In the genomic region with DNA sequence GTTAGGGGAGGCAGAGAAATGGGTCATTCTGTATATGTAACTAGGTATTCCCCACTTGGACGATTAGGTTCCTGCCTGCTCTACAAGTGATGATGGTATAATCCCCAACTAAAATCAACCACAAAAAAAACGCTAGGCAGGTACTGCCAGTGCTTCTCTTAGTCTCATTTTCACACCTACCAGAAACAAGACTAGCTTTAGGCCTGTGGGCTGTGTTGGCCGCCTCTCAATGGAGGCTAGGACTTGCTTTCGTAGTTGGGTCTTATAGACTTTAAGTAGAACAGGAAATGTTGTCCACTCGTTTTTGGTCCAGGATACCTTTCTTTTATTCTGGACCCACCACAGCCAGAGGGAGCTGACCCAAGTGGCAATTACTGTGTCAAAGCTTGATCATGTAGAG, we compare ENCODE assay signal across 15 cellular contexts.
DNase-seq lines count a peak whose midpoint lies in the region; ATAC-seq, FAIRE-seq and TF ChIP-seq lines count a peak whose summit lies in the region.
"Had no signal": no experiment of that assay in that cellular context is flagged by ENCODE, and none has a peak within 500 bp of the region (broad histone marks: within the 10 kb centered on the region; RNA-seq: fewer than 3 reads in every experiment).

No MANE protein-coding gene starts in this region.

- ATAC-seq in activated naive CD8-positive, alpha-beta T cell treated with anti-CD3 and anti-CD28 coated beads, Interleukin-2, amount 50 U/mL, for 24 hours, result peak; percentile 50
- ATAC-seq in stimulated activated naive CD8-positive, alpha-beta T cell treated with anti-CD3 and anti-CD28 coated beads, Interleukin-15, amount 100 ng/mL, for 72 hours, result peak; percentile 90
- ATAC-seq in omental fat pad (ENCODE audit: low FRiP score), result no peak
- ATAC-seq: GM23338 had no signal

- no peaks in the 10 kb centered on the region for H3K9me3 Mint-ChIP-seq in activated naive CD8-positive, alpha-beta T cell treated with anti-CD3 and anti-CD28 coated beads, Interleukin-2, amount 50 U/mL, for 24 hours
- peaks cover 10% of the 10 kb centered on the region for H3K9me3 Mint-ChIP-seq in activated naive CD8-positive, alpha-beta T cell treated with anti-CD3 and anti-CD28 coated beads for 36 hours
- H3K9me3 Mint-ChIP-seq in HFFc6 (no peaks in the 10 kb centered on the region), astrocyte (ENCODE audit: unreplicated experiment) (no peaks in the 10 kb centered on the region)
- H3K9me3 Mint-ChIP-seq in stimulated activated naive CD8-positive, alpha-beta T cell treated with anti-CD3 and anti-CD28 coated beads, Interleukin-15, amount 100 ng/mL, for 72 hours, result no peaks in the 10 kb centered on the region
- H3K9me3 Mint-ChIP-seq: GM23338, IgD-negative memory B cell had no signal

- H3K27ac Mint-ChIP-seq in activated naive CD8-positive, alpha-beta T cell treated with anti-CD3 and anti-CD28 coated beads, Interleukin-2, amount 50 U/mL, for 24 hours, result no peak overlapping the region
- no peak overlapping the region for H3K27ac Mint-ChIP-seq in activated naive CD8-positive, alpha-beta T cell treated with anti-CD3 and anti-CD28 coated beads for 36 hours
- H3K27ac Mint-ChIP-seq in HFFc6 (peak overlapping the region; percentile 78; the same call in 1 of the 2 replicates), astrocyte (ENCODE audit: unreplicated experiment) (no peak overlapping the region)
- H3K27ac Mint-ChIP-seq in stimulated activated naive CD8-positive, alpha-beta T cell treated with anti-CD3 and anti-CD28 coated beads, Interleukin-15, amount 100 ng/mL, for 72 hours, result peak overlapping the region in 1 of 2 donors; percentile 10
- H3K27ac Mint-ChIP-seq: GM23338, IgD-negative memory B cell had no signal

- no peaks in the 10 kb centered on the region for H3K9me3 ChIP-seq in astrocyte (ENCODE audit: insufficient read depth, low read depth, low read length)

- H3K9ac ChIP-seq in astrocyte (ENCODE audit: low read length), result no peak overlapping the region

- TF ChIP-seq CTCF in HFFc6 (IDR thresholded peaks at IDR 0.05) (no peak), astrocyte (IDR thresholded peaks at IDR 0.05; ENCODE audit: insufficient read depth, low read depth, low read length) (no peak), omental fat pad (IDR thresholded peaks at IDR 0.05) (no peak)

- no peaks in the 10 kb centered on the region for H3K27me3 ChIP-seq in astrocyte (ENCODE audit: insufficient read depth, low read length)

- no peak for DNase-seq in activated naive CD8-positive, alpha-beta T cell treated with anti-CD3 and anti-CD28 coated beads, Interleukin-2, amount 50 U/mL, for 24 hours
- no peak for DNase-seq in activated naive CD8-positive, alpha-beta T cell treated with anti-CD3 and anti-CD28 coated beads for 36 hours
- DNase-seq in HFFc6 (no peak), astrocyte (ENCODE audit: low read depth) (no peak), omental fat pad (ENCODE audit: low spot score) (no peak), NCI-H1417 (lab: John Stamatoyannopoulos, UW) (no peak), SKM-1 treated with dmso at 0.1 percent for 144 hours (lab: John Stamatoyannopoulos, UW; ENCODE audit: unreplicated experiment) (no peak)
- DNase-seq in stimulated activated naive CD8-positive, alpha-beta T cell treated with anti-CD3 and anti-CD28 coated beads, Interleukin-15, amount 100 ng/mL, for 72 hours, result peak; percentile 7 to 55
- DNase-seq: COR-L47; NCI-H1105 treated with DMSO at 0.1 percent for 48 hours; NCI-H187 treated with DMSO at 0.1 percent for 48 hours; NCI-H345; NK-92 treated with Interleukin-12 subunit alpha and Interleukin-12 subunit beta, amount 100 ng/mL, for 24 hours had no signal

- peaks cover 2% of the 10 kb centered on the region for H3K36me3 Mint-ChIP-seq in activated naive CD8-positive, alpha-beta T cell treated with anti-CD3 and anti-CD28 coated beads, Interleukin-2, amount 50 U/mL, for 24 hours (ENCODE audit: low read depth)
- H3K36me3 Mint-ChIP-seq in activated naive CD8-positive, alpha-beta T cell treated with anti-CD3 and anti-CD28 coated beads for 36 hours, result peaks cover 11% of the 10 kb centered on the region
- H3K36me3 Mint-ChIP-seq in HFFc6 (ENCODE audit: low read depth) (no peaks in the 10 kb centered on the region; the same call in 1 of the 2 replicates), astrocyte (ENCODE audit: low read depth, unreplicated experiment) (peaks cover 5% of the 10 kb centered on the region)

- no peak for FAIRE-seq in astrocyte (lab: Jason Lieb, UNC)

- no peak overlapping the region for H3K4me3 ChIP-seq in astrocyte (ENCODE audit: insufficient read depth, low read depth, low read length)
- H3K4me3 ChIP-seq: GM23338 had no signal

- H2AFZ ChIP-seq in astrocyte (ENCODE audit: low read depth, low read length), result no peak overlapping the region
- H2AFZ ChIP-seq: GM23338 had no signal

- peaks cover 16% of the 10 kb centered on the region for H3K4me1 ChIP-seq in astrocyte (ENCODE audit: insufficient read depth, low read length)

- peak overlapping the region; percentile 48 for H3K4me2 ChIP-seq in astrocyte (ENCODE audit: low read length)
- H3K4me2 ChIP-seq: GM23338 had no signal

- H3K4me3 Mint-ChIP-seq in activated naive CD8-positive, alpha-beta T cell treated with anti-CD3 and anti-CD28 coated beads, Interleukin-2, amount 50 U/mL, for 24 hours, result no peak overlapping the region
- no peak overlapping the region for H3K4me3 Mint-ChIP-seq in activated naive CD8-positive, alpha-beta T cell treated with anti-CD3 and anti-CD28 coated beads for 36 hours
- no peak overlapping the region for H3K4me3 Mint-ChIP-seq in HFFc6
- H3K4me3 Mint-ChIP-seq in astrocyte (ENCODE audit: unreplicated experiment), result no peak overlapping the region
- H3K4me3 Mint-ChIP-seq in stimulated activated naive CD8-positive, alpha-beta T cell treated with anti-CD3 and anti-CD28 coated beads, Interleukin-15, amount 100 ng/mL, for 72 hours, result peak overlapping the region in 1 of 2 donors; percentile 44
- H3K4me3 Mint-ChIP-seq: GM23338, IgD-negative memory B cell had no signal

- H4K20me1 ChIP-seq in astrocyte (ENCODE audit: insufficient read depth, low read length), result no peaks in the 10 kb centered on the region

- H3K27ac ChIP-seq in astrocyte (ENCODE audit: low read depth, low read length), result peak overlapping the region; percentile 23

- no peaks in the 10 kb centered on the region for H3K36me3 ChIP-seq in astrocyte (ENCODE audit: insufficient read depth, low read length)

- peaks cover 59% of the 10 kb centered on the region for H3K4me1 Mint-ChIP-seq in activated naive CD8-positive, alpha-beta T cell treated with anti-CD3 and anti-CD28 coated beads, Interleukin-2, amount 50 U/mL, for 24 hours
- peaks cover 42% of the 10 kb centered on the region for H3K4me1 Mint-ChIP-seq in activated naive CD8-positive, alpha-beta T cell treated with anti-CD3 and anti-CD28 coated beads for 36 hours
- H3K4me1 Mint-ChIP-seq in HFFc6 (ENCODE audit: low read depth), result peaks cover 43% of the 10 kb centered on the region
- peaks cover 4% of the 10 kb centered on the region for H3K4me1 Mint-ChIP-seq in astrocyte (ENCODE audit: low read depth, unreplicated experiment)
- peaks cover 45% of the 10 kb centered on the region for H3K4me1 Mint-ChIP-seq in stimulated activated naive CD8-positive, alpha-beta T cell treated with anti-CD3 and anti-CD28 coated beads, Interleukin-15, amount 100 ng/mL, for 72 hours

- H3K79me2 ChIP-seq in astrocyte (ENCODE audit: insufficient read depth, low read length), result no peaks in the 10 kb centered on the region

- H3K27me3 Mint-ChIP-seq in activated naive CD8-positive, alpha-beta T cell treated with anti-CD3 and anti-CD28 coated beads, Interleukin-2, amount 50 U/mL, for 24 hours, result peaks cover 17% of the 10 kb centered on the region
- peaks cover 20% of the 10 kb centered on the region for H3K27me3 Mint-ChIP-seq in activated naive CD8-positive, alpha-beta T cell treated with anti-CD3 and anti-CD28 coated beads for 36 hours
- H3K27me3 Mint-ChIP-seq in HFFc6 (ENCODE audit: insufficient read depth), result no peaks in the 10 kb centered on the region
- no peaks in the 10 kb centered on the region for H3K27me3 Mint-ChIP-seq in astrocyte (ENCODE audit: low read depth, unreplicated experiment)
- peaks cover 24% of the 10 kb centered on the region for H3K27me3 Mint-ChIP-seq in stimulated activated naive CD8-positive, alpha-beta T cell treated with anti-CD3 and anti-CD28 coated beads, Interleukin-15, amount 100 ng/mL, for 72 hours

Comparison
In these comparisons a context has a peak if more than half of its experiments do, and no peak if none do; other contexts are left out.
1. DNase-seq: peak in stimulated activated naive CD8-positive, alpha-beta T cell treated with anti-CD3 and anti-CD28 coated beads, Interleukin-15, amount 100 ng/mL, for 72 hours (2 of 2); none in activated naive CD8-positive, alpha-beta T cell treated with anti-CD3 and anti-CD28 coated beads, Interleukin-2, amount 50 U/mL, for 24 hours (single experiment), activated naive CD8-positive, alpha-beta T cell treated with anti-CD3 and anti-CD28 coated beads for 36 hours (single experiment), HFFc6 (single experiment), astrocyte (single experiment), omental fat pad (single experiment), NCI-H1417 (0 of 3) and SKM-1 treated with dmso at 0.1 percent for 144 hours (single experiment).